Comparison of ENCODE assay signal across 24 cellular contexts in the genomic region with DNA sequence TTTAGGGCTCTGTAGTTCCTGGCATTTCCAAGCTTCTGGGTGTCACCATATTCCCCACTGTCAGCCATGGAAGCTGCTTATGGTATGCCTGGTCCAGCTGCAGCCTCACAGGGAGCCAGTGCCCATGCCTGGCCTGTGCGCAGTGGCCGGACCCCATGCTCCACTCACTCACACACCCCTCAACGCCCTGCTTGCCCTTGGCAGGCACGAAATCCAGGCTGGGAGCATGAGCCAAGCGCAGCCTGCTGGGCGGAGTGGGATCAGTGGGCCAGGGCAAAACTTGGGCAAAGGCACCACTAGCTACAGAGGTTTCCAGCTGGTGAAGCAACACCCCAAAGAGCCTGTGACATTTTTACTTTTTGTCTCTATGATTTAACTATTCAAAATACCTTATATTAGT.
DNase-seq lines count a peak whose midpoint lies in the region; ATAC-seq and TF ChIP-seq lines count a peak whose summit lies in the region.
"Had no signal": no experiment of that assay in that cellular context is flagged by ENCODE, and none has a peak within 500 bp of the region (broad histone marks: within the 10 kb centered on the region; RNA-seq: fewer than 3 reads in every experiment).

No MANE protein-coding gene starts in this region.

- H2AK5ac ChIP-seq in IMR-90 (ENCODE audit: low read depth, low read length) = no peak overlapping the region
- no peak overlapping the region for H2AK5ac ChIP-seq in neuronal stem cell (ENCODE audit: low read depth, low read length)

- H3K4ac ChIP-seq in IMR-90 (ENCODE audit: low read depth, low read length) (no peak overlapping the region), neuronal stem cell (ENCODE audit: low read length) (no peak overlapping the region)

- TF ChIP-seq CTCF in IMR-90 (conservative IDR thresholded peaks at IDR 0.05; ENCODE audit: low read depth, low read length) = no peak
- TF ChIP-seq CTCF in chondrocyte (IDR thresholded peaks at IDR 0.05) = no peak

- WGBS in IMR-90 (ENCODE audit: extremely low coverage in 2 of 2, insufficient read length in 1 of 2), 2 experiments = 60% methylated on average over 1 of the region's 6 CpGs; no CpG with 5 or more reads in 1 of the 2 experiments
- no CpG with 5 or more reads among the region's 6 CpGs for WGBS in neuronal stem cell (ENCODE audit: extremely low coverage in 2 of 2, insufficient read length in 2 of 2, insufficient replicate concordance in 1 of 2), 2 donors

- TF ChIP-seq RAD21 in IMR-90 (IDR thresholded peaks at IDR 0.05; ENCODE audit: low read length) = no peak

- no peak for TF ChIP-seq POLR2A in IMR-90 (IDR thresholded peaks at IDR 0.05; ENCODE audit: low read depth, low read length)

- H3K9me3 ChIP-seq in IMR-90 (ENCODE audit: control insufficient read depth, insufficient read depth, low read length) (peaks cover 9% of the 10 kb centered on the region; the same call in 1 of the 2 replicates), neuronal stem cell (replicated peaks in 1 of 2; ENCODE audit: control insufficient read depth in 2 of 2, insufficient read depth in 1 of 2, low read depth in 1 of 2, low read length in 2 of 2) (peaks cover 0 to 9% of the 10 kb centered on the region in 2 donors)
- H3K9me3 ChIP-seq: BE2C had no signal

- H3K27me3 ChIP-seq in IMR-90 (ENCODE audit: control insufficient read depth, insufficient read depth, low read length) (no peaks in the 10 kb centered on the region), neuronal stem cell (ENCODE audit: control insufficient read depth in 3 of 3, insufficient read depth in 3 of 3, low read depth in 1 of 3, low read length in 3 of 3) (no peaks in the 10 kb centered on the region)
- H3K27me3 ChIP-seq: BE2C, BLaER1 had no signal

- H4K20me1 ChIP-seq in IMR-90 (ENCODE audit: insufficient read depth, low read length) = no peaks in the 10 kb centered on the region
- H4K20me1 ChIP-seq: BLaER1 had no signal

- in situ Hi-C loops in IMR-90 (cut with MboI; ENCODE audit: low sequenced_read_pairs) = no loop called here

- H2BK12ac ChIP-seq in neuronal stem cell (ENCODE audit: low read length) = no peak overlapping the region

- H4K8ac ChIP-seq in IMR-90 (ENCODE audit: low read depth in 2 of 2, low read length in 2 of 2) (no peak overlapping the region), neuronal stem cell (ENCODE audit: low read depth, low read length) (peak overlapping the region; percentile 43)

- no peak overlapping the region for H2BK20ac ChIP-seq in IMR-90 (ENCODE audit: low read depth, low read length)

- no peak overlapping the region for H3K27ac ChIP-seq in IMR-90 (ENCODE audit: insufficient read depth, low read length)
- H3K27ac ChIP-seq in neuronal stem cell (replicated peaks; ENCODE audit: low read length) = no peak overlapping the region
- H3K27ac ChIP-seq: BLaER1 had no signal

- H3K4me3 Mint-ChIP-seq in chondrocyte (ENCODE audit: unreplicated experiment) = no peak overlapping the region
- H3K4me3 Mint-ChIP-seq: CD14-positive monocyte; CD4-positive, alpha-beta memory T cell; CD4-positive, CD25-positive, alpha-beta regulatory T cell; CD8-positive, alpha-beta memory T cell had no signal

- no peak overlapping the region for H3K27ac Mint-ChIP-seq in chondrocyte (ENCODE audit: unreplicated experiment)
- H3K27ac Mint-ChIP-seq: CD14-positive monocyte; CD4-positive, alpha-beta memory T cell; CD4-positive, CD25-positive, alpha-beta regulatory T cell; CD8-positive, alpha-beta memory T cell had no signal

- H3K56ac ChIP-seq in IMR-90 (ENCODE audit: extremely low read depth, insufficient read depth, low read length) = no peak overlapping the region

- H2AK9ac ChIP-seq in IMR-90 (replicated peaks; ENCODE audit: low read depth, low read length, poor library complexity) = no peak overlapping the region

- intact Hi-C loops in IMR-90 (cut with micrococcal nuclease) = no loop called here

- H3K18ac ChIP-seq in IMR-90 (ENCODE audit: low read depth, low read length) (no peak overlapping the region), neuronal stem cell (ENCODE audit: low read length) (peak overlapping the region; percentile 48)

- H3K9ac ChIP-seq in IMR-90 (ENCODE audit: low read depth, low read length) (no peak overlapping the region), neuronal stem cell (ENCODE audit: low read depth, low read length, poor library complexity) (peak overlapping the region; percentile 21)
- H3K9ac ChIP-seq: BLaER1 had no signal

- H3K36me3 Mint-ChIP-seq in chondrocyte (ENCODE audit: low read depth) = no peaks in the 10 kb centered on the region
- H3K36me3 Mint-ChIP-seq: CD14-positive monocyte; CD4-positive, alpha-beta memory T cell; CD4-positive, CD25-positive, alpha-beta regulatory T cell; CD8-positive, alpha-beta memory T cell had no signal

- H3K79me1 ChIP-seq in IMR-90 (ENCODE audit: low read depth in 1 of 2, low read length in 2 of 2) (no peaks in the 10 kb centered on the region), neuronal stem cell (ENCODE audit: low read depth, low read length) (peaks cover 4% of the 10 kb centered on the region)

- no peak for DNase-seq in IMR-90
- DNase-seq in chondrocyte (ENCODE audit: low spot score) = peak; percentile 68
- no peak for DNase-seq in neuronal stem cell (ENCODE audit: low spot score)
- DNase-seq in NCI-H526 treated with DMSO at 0.1 percent for 48 hours (lab: John Stamatoyannopoulos, UW) = no peak
- DNase-seq: 8988T; ACHN; BE2C; C1 segment of cervical spinal cord; CD4-positive, alpha-beta memory T cell; CD4-positive, CD25-positive, alpha-beta regulatory T cell; CD8-positive, alpha-beta memory T cell; COR-L47; DMS 273 treated with DMSO at 0.1 percent for 48 hours; DMS153; DMS53; DMS79; DND-41; EL; GDM1 had no signal

- H3K4me1 Mint-ChIP-seq in chondrocyte (ENCODE audit: low read depth) = no peaks in the 10 kb centered on the region
- H3K4me1 Mint-ChIP-seq: CD14-positive monocyte; CD4-positive, alpha-beta memory T cell; CD4-positive, CD25-positive, alpha-beta regulatory T cell; CD8-positive, alpha-beta memory T cell had no signal

- dilution Hi-C loops in IMR-90 (cut with HindIII; ENCODE audit: low sequenced_read_pairs, unreplicated experiment) = no loop called here

- H2BK15ac ChIP-seq in IMR-90 (ENCODE audit: low read depth, low read length) (no peak overlapping the region), neuronal stem cell (ENCODE audit: low read length) (no peak overlapping the region)

- H3K9me1 ChIP-seq in IMR-90 (ENCODE audit: insufficient read depth, low read length) = no peaks in the 10 kb centered on the region

- POLR2A ChIA-PET in IMR-90 (lab: Charles Lee; ENCODE audit: unreplicated experiment) = no interaction called here

- H3K14ac ChIP-seq in IMR-90 (replicated peaks; ENCODE audit: low read depth, low read length) = no peak overlapping the region
- H3K14ac ChIP-seq in neuronal stem cell (ENCODE audit: low read length) = peak overlapping the region; percentile 47

- peaks cover 22% of the 10 kb centered on the region for H3K9me3 Mint-ChIP-seq in chondrocyte (ENCODE audit: low read depth)

- CTCF ChIA-PET in IMR-90 (lab: Yijun Ruan, JAX) = no interaction called here

- no peaks in the 10 kb centered on the region for H3K36me3 ChIP-seq in IMR-90 (ENCODE audit: control insufficient read depth, insufficient read depth, low read length)
- no peaks in the 10 kb centered on the region for H3K36me3 ChIP-seq in neuronal stem cell (replicated peaks in 1 of 2; ENCODE audit: control insufficient read depth in 2 of 2, insufficient read depth in 2 of 2, low read length in 2 of 2)
- H3K36me3 ChIP-seq: BE2C, BLaER1 had no signal

- H2AFZ ChIP-seq in IMR-90 (replicated peaks; ENCODE audit: low read length, poor library complexity) (peak overlapping the region; percentile 14), neuronal stem cell (ENCODE audit: low read length) (no peak overlapping the region)

- no peak overlapping the region for H4K5ac ChIP-seq in IMR-90 (ENCODE audit: low read depth, low read length)

- H4K91ac ChIP-seq in IMR-90 (ENCODE audit: insufficient read depth, low read depth, low read length) = no peak overlapping the region
- H4K91ac ChIP-seq in neuronal stem cell (ENCODE audit: low read depth, low read length, poor library complexity) = no peak overlapping the region

- H3K4me1 ChIP-seq in IMR-90 (ENCODE audit: control insufficient read depth, insufficient read depth, low read length) (no peaks in the 10 kb centered on the region), neuronal stem cell (ENCODE audit: control insufficient read depth in 2 of 2, insufficient read depth in 1 of 2, low read depth in 1 of 2, low read length in 2 of 2) (no peaks in the 10 kb centered on the region)
- H3K4me1 ChIP-seq: BE2C, BLaER1 had no signal

- no peak overlapping the region for H3K4me3 ChIP-seq in IMR-90 (ENCODE audit: insufficient read depth, low read depth, low read length)
- H3K4me3 ChIP-seq in neuronal stem cell (ENCODE audit: low read length in 2 of 2) = no peak overlapping the region
- H3K4me3 ChIP-seq: BLaER1, GM12878 had no signal

- no peak overlapping the region for H3K23ac ChIP-seq in IMR-90 (ENCODE audit: low read depth, low read length)
- H3K23ac ChIP-seq in neuronal stem cell (ENCODE audit: low read depth, low read length, poor library complexity) = no peak overlapping the region

- no peak overlapping the region for H2BK5ac ChIP-seq in IMR-90 (ENCODE audit: low read depth, low read length, poor library complexity, severe bottlenecking)
- no peak overlapping the region for H2BK5ac ChIP-seq in neuronal stem cell (ENCODE audit: low read length)

- no peak overlapping the region for H3K4me2 ChIP-seq in IMR-90 (ENCODE audit: low read depth, low read length)
- no peak overlapping the region for H3K4me2 ChIP-seq in neuronal stem cell (ENCODE audit: insufficient read depth, low read length, poor library complexity, severe bottlenecking)
- H3K4me2 ChIP-seq: BLaER1 had no signal

- BruUV-seq in IMR-90 (replicated peaks; lab: Mats Ljungman, UMichigan) = no TSS peak

- ATAC-seq in IMR-90 (ENCODE audit: low read depth) (no peak), HG02884 (IDR thresholded peaks at IDR 0.05; ENCODE audit: unreplicated experiment) (no peak), HG02970 (IDR thresholded peaks at IDR 0.05; ENCODE audit: low FRiP score, unreplicated experiment) (no peak)

- H2BK120ac ChIP-seq in IMR-90 (ENCODE audit: low read depth, low read length) = no peak overlapping the region
- H2BK120ac ChIP-seq in neuronal stem cell (ENCODE audit: low read depth, low read length) = no peak overlapping the region

- H3K27me3 Mint-ChIP-seq in chondrocyte (ENCODE audit: low read depth) = no peaks in the 10 kb centered on the region
- H3K27me3 Mint-ChIP-seq: CD4-positive, alpha-beta memory T cell; CD4-positive, CD25-positive, alpha-beta regulatory T cell; CD8-positive, alpha-beta memory T cell had no signal

TF ChIP-seq in IMR-90, 13 proteins besides CTCF, POLR2A, EP300 and RAD21 (continues in another document):
- TF ChIP-seq MAZ (IDR thresholded peaks at IDR 0.05; ENCODE audit: borderline replicate concordance, low read depth, low read length) (no peak), RFX5 (IDR thresholded peaks at IDR 0.05; ENCODE audit: low read depth, low read length) (no peak), MXI1 (IDR thresholded peaks at IDR 0.05; ENCODE audit: borderline replicate concordance, low read depth, low read length) (no peak), FOS (IDR thresholded peaks at IDR 0.05; ENCODE audit: low read depth, low read length) (no peak)
